ENCODE assay signal across 2 cellular contexts in genomic region chr4:64780664-64781063, GRCh38.
A peak's percentile ranks its signal among the peaks of the same experiment; 100 is the strongest.
TF ChIP-seq lines count a peak whose summit lies in the region.

No MANE protein-coding gene starts in this region.

TF ChIP-seq in IMR-90, 13 proteins besides CTCF, POLR2A, EP300 and RAD21:
- peak; percentile 61 for TF ChIP-seq MAFK (IDR thresholded peaks at IDR 0.05; ENCODE audit: low read depth, low read length)
- TF ChIP-seq ELK1 (IDR thresholded peaks at IDR 0.05; ENCODE audit: borderline replicate concordance, low read depth, low read length) = no peak
- TF ChIP-seq MXI1 (IDR thresholded peaks at IDR 0.05; ENCODE audit: borderline replicate concordance, low read depth, low read length) = no peak
- no peak for TF ChIP-seq FOS (IDR thresholded peaks at IDR 0.05; ENCODE audit: low read depth, low read length)

TF ChIP-seq in K562, 482 proteins besides CTCF, POLR2A, EP300 and RAD21:
- TF ChIP-seq ZNF316 (IDR thresholded peaks at IDR 0.05) = 0 out of 2 replicates have a peak, but pooled peaks have one; percentile 2
- TF ChIP-seq, protein P1, sequence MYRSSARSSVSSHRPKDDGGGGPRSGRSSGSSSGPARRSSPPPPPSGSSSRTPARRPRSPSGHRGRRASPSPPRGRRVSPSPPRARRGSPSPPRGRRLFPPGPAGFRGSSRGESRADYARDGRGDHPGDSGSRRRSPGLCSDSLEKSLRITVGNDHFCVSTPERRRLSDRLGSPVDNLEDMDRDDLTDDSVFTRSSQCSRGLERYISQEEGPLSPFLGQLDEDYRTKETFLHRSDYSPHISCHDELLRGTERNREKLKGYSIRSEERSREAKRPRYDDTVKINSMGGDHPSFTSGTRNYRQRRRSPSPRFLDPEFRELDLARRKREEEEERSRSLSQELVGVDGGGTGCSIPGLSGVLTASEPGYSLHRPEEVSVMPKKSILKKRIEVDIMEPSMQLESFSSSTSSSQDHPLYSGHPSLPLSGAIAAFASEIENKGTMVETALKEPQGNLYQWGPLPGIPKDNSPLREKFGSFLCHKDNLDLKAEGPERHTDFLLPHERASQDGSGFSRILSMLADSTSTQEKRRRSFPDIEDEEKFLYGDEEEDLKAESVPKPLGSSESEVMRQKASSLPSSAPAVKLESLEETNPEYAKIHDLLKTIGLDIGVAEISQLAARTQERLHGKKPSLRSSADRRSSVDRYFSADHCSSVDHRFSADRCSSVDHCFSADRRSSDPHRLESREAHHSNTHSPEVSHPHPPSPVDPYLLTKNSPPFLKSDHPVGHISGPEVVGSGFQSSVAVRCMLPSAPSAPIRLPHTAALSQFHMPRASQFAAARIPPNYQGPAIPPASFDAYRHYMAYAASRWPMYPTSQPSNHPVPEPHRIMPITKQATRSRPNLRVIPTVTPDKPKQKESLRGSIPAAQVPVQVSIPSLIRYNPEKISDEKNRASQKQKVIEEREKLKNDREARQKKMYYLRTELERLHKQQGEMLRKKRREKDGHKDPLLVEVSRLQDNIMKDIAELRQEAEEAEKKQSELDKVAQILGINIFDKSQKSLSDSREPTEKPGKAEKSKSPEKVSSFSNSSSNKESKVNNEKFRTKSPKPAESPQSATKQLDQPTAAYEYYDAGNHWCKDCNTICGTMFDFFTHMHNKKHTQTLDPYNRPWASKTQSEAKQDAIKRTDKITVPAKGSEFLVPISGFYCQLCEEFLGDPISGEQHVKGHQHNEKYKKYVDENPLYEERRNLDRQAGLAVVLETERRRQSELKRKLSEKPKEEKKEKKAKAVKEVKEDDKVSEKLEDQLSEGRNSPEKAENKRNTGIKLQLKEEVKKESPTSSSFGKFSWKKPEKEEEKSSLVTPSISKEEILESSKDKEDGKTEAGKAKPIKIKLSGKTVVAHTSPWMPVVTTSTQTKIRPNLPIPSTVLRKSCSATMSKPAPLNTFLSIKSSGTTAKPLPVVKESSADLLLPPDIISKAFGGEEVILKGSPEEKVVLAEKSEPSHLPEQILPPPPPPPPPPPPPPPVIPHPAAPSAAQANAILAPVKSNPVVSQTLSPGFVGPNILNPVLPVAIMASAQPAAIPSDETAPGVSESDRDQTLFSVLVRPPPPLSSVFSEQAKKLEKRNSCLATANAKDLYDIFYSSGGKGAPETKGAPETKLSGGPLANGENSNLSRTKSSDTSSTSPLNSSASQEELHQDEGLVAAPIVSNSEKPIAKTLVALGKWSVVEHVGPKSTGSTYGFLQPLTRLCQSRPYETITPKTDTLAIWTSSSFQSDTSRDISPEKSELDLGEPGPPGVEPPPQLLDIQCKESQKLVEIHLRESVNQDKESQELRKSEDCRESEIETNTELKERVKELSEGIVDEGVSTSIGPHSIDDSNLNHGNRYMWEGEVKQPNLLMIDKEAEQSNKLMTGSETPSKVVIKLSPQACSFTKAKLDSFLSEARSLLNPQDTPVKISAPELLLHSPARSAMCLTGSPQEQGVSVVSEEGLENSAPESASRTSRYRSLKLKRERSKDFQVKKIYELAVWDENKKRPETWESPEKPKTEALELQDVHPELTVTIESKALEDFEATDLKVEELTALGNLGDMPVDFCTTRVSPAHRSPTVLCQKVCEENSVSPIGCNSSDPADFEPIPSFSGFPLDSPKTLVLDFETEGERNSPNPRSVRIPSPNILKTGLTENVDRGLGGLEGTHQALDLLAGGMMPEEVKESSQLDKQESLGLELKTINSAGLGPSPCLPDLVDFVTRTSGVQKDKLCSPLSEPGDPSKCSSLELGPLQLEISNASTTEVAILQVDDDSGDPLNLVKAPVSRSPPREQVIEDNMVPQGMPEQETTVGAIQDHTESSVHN (IDR thresholded peaks at IDR 0.05; ENCODE audit: borderline replicate concordance in 1 of 2, low read depth in 1 of 2) = no peak
